In genomic region chr12:52182456-52182855, GRCh38 we compare ENCODE assay signal across 15 cellular contexts. TPM values are rescaled to one million over a fixed set of nuclear protein-coding genes. Genes with fewer than 3 reads are reported as not detected.
DNase-seq lines count a peak whose midpoint lies in the region; ATAC-seq and TF ChIP-seq lines count a peak whose summit lies in the region.
"Had no signal": no experiment of that assay in that cellular context is flagged by ENCODE, and none has a peak within 500 bp of the region (broad histone marks: within the 10 kb centered on the region; RNA-seq: fewer than 3 reads in every experiment).

No MANE protein-coding gene starts in this region.

- H3K4me3 ChIP-seq in Panc1 (ENCODE audit: low read depth in 2 of 2, low read length in 2 of 2) (no peak overlapping the region), adrenal gland (no peak overlapping the region)
- H3K4me3 ChIP-seq: left lung had no signal

- no peak for TF ChIP-seq CTCF in Panc1 (IDR thresholded peaks at IDR 0.05)
- no peak for TF ChIP-seq CTCF in nephron (IDR thresholded peaks at IDR 0.05; ENCODE audit: unreplicated experiment in 3 of 3)
- no peak for TF ChIP-seq CTCF in adrenal gland (IDR thresholded peaks at IDR 0.05)

- H3K4me3 Mint-ChIP-seq in nephron: no peak overlapping the region
- H3K4me3 Mint-ChIP-seq: activated T-helper 1 cell treated with anti-CD3 and anti-CD28 coated beads, Interleukin-12 subunit alpha, Interleukin-12 subunit beta, Interleukin-2, Interleukin-4 antibody, amounts not matched to agents 30 ng/mL and 10 ng/mL and 1 ng/mL, durations not matched to agents 14 hours and 24 hours and 36 hours; stimulated activated naive CD8-positive, alpha-beta T cell treated with anti-CD3 and anti-CD28 coated beads, Interleukin-15, amount 100 ng/mL, for 72 hours had no signal

- H3K4me1 Mint-ChIP-seq in nephron: peaks cover 65% of the 10 kb centered on the region

- H3K27ac Mint-ChIP-seq in nephron: peak overlapping the region in 2 of 3 experiments; percentile 92 to 96
- H3K27ac Mint-ChIP-seq: activated T-helper 1 cell treated with anti-CD3 and anti-CD28 coated beads, Interleukin-12 subunit alpha, Interleukin-12 subunit beta, Interleukin-2, Interleukin-4 antibody, amounts not matched to agents 30 ng/mL and 10 ng/mL and 1 ng/mL, durations not matched to agents 14 hours and 24 hours and 36 hours; progenitor cell of endocrine pancreas had no signal

- no TSS peak for BruUV-seq in Panc1 (replicated peaks; lab: Mats Ljungman, UMichigan)

- H3K9me3 ChIP-seq in Panc1 (ENCODE audit: control insufficient read depth, insufficient read depth, low read depth, low read length) (no peaks in the 10 kb centered on the region), adrenal gland (replicated peaks in 1 of 3) (no peaks in the 10 kb centered on the region)
- H3K9me3 ChIP-seq: left lung had no signal

- DNase-seq in DMS53 (lab: John Stamatoyannopoulos, UW) (peak; percentile 88), NCI-H1694 treated with DMSO at 0.1 percent for 48 hours (lab: John Stamatoyannopoulos, UW) (peak; percentile 35), Panc1 (ENCODE audit: low read depth, low spot score) (no peak), adrenal gland (no peak), posterior cingulate gyrus (no peak)
- DNase-seq: central memory CD4-positive, alpha-beta T cell; OCI-M1; stimulated activated naive CD8-positive, alpha-beta T cell treated with anti-CD3 and anti-CD28 coated beads, Interleukin-15, amount 100 ng/mL, for 72 hours had no signal

- in situ Hi-C loops in Panc1 (cut with HindIII; ENCODE audit: low pct_unique_long_range_greater_than_20kb, low sequenced_read_pairs): no loop called here

- H3K36me3 ChIP-seq in Panc1 (ENCODE audit: control insufficient read depth, insufficient read depth, low read length) (no peaks in the 10 kb centered on the region), adrenal gland (replicated peaks in 1 of 2) (no peaks in the 10 kb centered on the region)
- H3K36me3 ChIP-seq: left lung had no signal

- no peak for TF ChIP-seq POLR2A in adrenal gland (IDR thresholded peaks at IDR 0.05)

- 61 to 73% (median 69%) methylated on average over 3 to 5 of the region's 5 CpGs; no CpG with 5 or more reads in 1 of the 4 donors for WGBS in adrenal gland, 4 donors

- POLR2A ChIA-PET in Panc1 (lab: Charles Lee): no interaction called here

- H3K4me1 ChIP-seq in Panc1 (ENCODE audit: control insufficient read depth, insufficient read depth, low read length): peaks cover 66% of the 10 kb centered on the region
- H3K4me1 ChIP-seq in adrenal gland (replicated peaks in 1 of 2): peaks cover 24 to 34% of the 10 kb centered on the region in 2 donors

- no peaks in the 10 kb centered on the region for H3K9me3 Mint-ChIP-seq in nephron
- H3K9me3 Mint-ChIP-seq: activated T-helper 1 cell treated with anti-CD3 and anti-CD28 coated beads, Interleukin-12 subunit alpha, Interleukin-12 subunit beta, Interleukin-2, Interleukin-4 antibody, amounts not matched to agents 30 ng/mL and 10 ng/mL and 1 ng/mL, durations not matched to agents 14 hours and 24 hours and 36 hours; stimulated activated naive CD8-positive, alpha-beta T cell treated with anti-CD3 and anti-CD28 coated beads, Interleukin-15, amount 100 ng/mL, for 72 hours had no signal

- ATAC-seq in Panc1: no peak
- no peak for ATAC-seq in GM21528 (IDR thresholded peaks at IDR 0.05; ENCODE audit: low FRiP score, unreplicated experiment)
- ATAC-seq in HG03571 (IDR thresholded peaks at IDR 0.05; ENCODE audit: unreplicated experiment): no peak
- ATAC-seq: stimulated activated naive CD8-positive, alpha-beta T cell treated with anti-CD3 and anti-CD28 coated beads, Interleukin-15, amount 100 ng/mL, for 72 hours had no signal

- H3K27ac ChIP-seq in Panc1 (ENCODE audit: low read length) (peak overlapping the region; percentile 62), adrenal gland (peak overlapping the region in 1 of 5 donors; percentile 73)
- H3K27ac ChIP-seq: left lung had no signal

- CTCF ChIA-PET in Panc1 (lab: Charles Lee): interaction anchor here (0.6 kb wide), 1 partner anchor 18 kb away, joined by 4 read pairs; no protein-coding TSS in a partner anchor

- no peaks in the 10 kb centered on the region for H3K27me3 ChIP-seq in Panc1 (ENCODE audit: control insufficient read depth, insufficient read depth, low read length)
- H3K27me3 ChIP-seq in adrenal gland: no peaks in the 10 kb centered on the region
- H3K27me3 ChIP-seq: left lung had no signal

- intact Hi-C loops in Panc1 (cut with micrococcal nuclease; ENCODE audit: unreplicated experiment) (no loop called here), adrenal gland (cut with DNase I) (no loop called here), posterior cingulate gyrus (cut with DNase I) (no loop called here)

- no peaks in the 10 kb centered on the region for H3K36me3 Mint-ChIP-seq in nephron (ENCODE audit: low read depth)

- H3K27me3 Mint-ChIP-seq in nephron (ENCODE audit: low read depth): peaks cover 19% of the 10 kb centered on the region
- H3K27me3 Mint-ChIP-seq: stimulated activated naive CD8-positive, alpha-beta T cell treated with anti-CD3 and anti-CD28 coated beads, Interleukin-15, amount 100 ng/mL, for 72 hours had no signal

RNA-seq across cellular contexts. Expression of gene KRT80, which starts 9.4 kb away (rescaled TPM):
- 51.5 TPM for total RNA-seq in Panc1 (2021; ENCODE audit: unreplicated experiment)
- 30.3 TPM for polyA plus RNA-seq in Panc1 (2012; ENCODE audit: insufficient read length)
- total RNA-seq in adrenal gland: 10 to 100 TPM in 1 of 8 donors, 1 to 10 TPM in 6, under 1 TPM in 1; 0.95 to 14.6 (median 6.3) TPM
- 1 to 10 TPM; 1.8 to 8.8 (median 2.5) TPM for polyA plus RNA-seq in adrenal gland
- total RNA-seq: activated T-helper 1 cell treated with anti-CD3 and anti-CD28 coated beads, Interleukin-12 subunit alpha, Interleukin-12 subunit beta, Interleukin-2, Interleukin-4 antibody, amounts not matched to agents 30 ng/mL and 10 ng/mL and 1 ng/mL, durations not matched to agents 14 hours and 24 hours and 36 hours; frontal cortex had no signal

RNA-seq across cellular contexts. Expression of gene KRT7, which starts 50.6 kb away (rescaled TPM):
- total RNA-seq in Panc1 (2021; ENCODE audit: unreplicated experiment): 16.8 TPM
- 19.1 TPM for polyA plus RNA-seq in Panc1 (2012; ENCODE audit: insufficient read length)
- 10 to 100 TPM in 2 of 8 donors, 1 to 10 TPM in 6; 1.3 to 13.5 (median 8.4) TPM for total RNA-seq in adrenal gland
- polyA plus RNA-seq in adrenal gland: 10 to 100 TPM in 2 of 3 donors, 1 to 10 TPM in 1; 2.1 to 34.8 (median 12.1) TPM
- total RNA-seq: frontal cortex had no signal

Comparison
In these comparisons a context has a peak if more than half of its experiments do, and no peak if none do; other contexts are left out.
1. DNase-seq: peak in DMS53 (single experiment) and NCI-H1694 treated with DMSO at 0.1 percent for 48 hours (single experiment); none in Panc1 (single experiment), adrenal gland (0 of 7) and posterior cingulate gyrus (0 of 10).